In the genomic region with DNA sequence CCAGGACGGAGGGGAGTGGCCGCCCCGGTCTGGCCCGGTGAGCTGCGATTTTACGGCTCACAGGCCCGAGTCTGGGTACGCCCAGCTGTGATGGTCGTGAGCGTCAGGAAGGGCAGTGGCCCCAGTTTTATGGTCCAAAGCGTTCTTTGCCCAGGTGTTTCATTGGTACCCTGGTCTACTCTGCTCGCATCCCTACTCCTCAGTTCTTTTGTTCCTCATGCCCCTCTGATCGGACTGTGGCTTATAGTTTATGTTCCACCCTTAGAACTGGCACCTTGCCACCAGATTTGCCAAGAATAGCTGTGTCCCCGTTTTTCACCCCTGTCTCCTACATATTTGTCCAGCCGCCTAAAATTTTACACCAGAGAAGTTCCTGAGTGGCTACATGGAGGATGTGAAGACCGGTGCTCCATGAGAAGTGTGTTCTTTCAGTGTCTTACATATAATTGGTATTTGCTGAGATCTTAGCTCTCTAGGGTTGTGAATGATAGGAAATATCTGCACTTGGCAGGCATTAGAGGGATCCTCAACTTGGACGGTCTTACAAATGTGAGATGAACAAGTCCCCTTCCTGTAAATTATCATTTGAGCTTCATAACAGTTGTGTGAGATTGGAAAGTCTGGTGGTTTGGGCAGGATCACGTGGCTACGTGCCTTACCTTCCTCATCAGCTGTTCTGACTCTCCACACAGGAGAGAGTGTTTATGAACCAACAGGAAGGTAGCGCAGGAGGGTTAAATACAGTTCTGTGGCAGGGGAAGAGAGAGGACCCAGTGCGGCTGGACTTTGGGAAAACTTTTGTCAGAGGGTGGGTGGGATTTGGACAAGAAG, we compare ENCODE assay signal across 8 cellular contexts. TPM values are rescaled to one million over a fixed set of nuclear protein-coding genes. Genes with fewer than 3 reads are reported as not detected.
DNase-seq lines count a peak whose midpoint lies in the region; ATAC-seq, FAIRE-seq and TF ChIP-seq lines count a peak whose summit lies in the region.

No MANE protein-coding gene starts in this region.

- H3K27me3 ChIP-seq in CD4-positive, alpha-beta memory T cell (ENCODE audit: insufficient read depth, low read length) = no peaks in the 10 kb centered on the region
- no peaks in the 10 kb centered on the region for H3K27me3 ChIP-seq in suprapubic skin

- TF ChIP-seq EP300 in suprapubic skin (IDR thresholded peaks at IDR 0.05) = no peak

- CTCF ChIA-PET in CD4-positive, alpha-beta memory T cell (lab: Charles Lee; ENCODE audit: partially characterized antibody) = interaction anchor here (0.8 kb wide), 1 partner anchor 43 kb away, joined by 3 read pairs; no protein-coding TSS in a partner anchor

- TF ChIP-seq POLR2A in suprapubic skin (IDR thresholded peaks at IDR 0.05) = no peak

- no peaks in the 10 kb centered on the region for H3K36me3 ChIP-seq in CD4-positive, alpha-beta memory T cell (ENCODE audit: insufficient read depth, low read length)
- no peaks in the 10 kb centered on the region for H3K36me3 ChIP-seq in kidney (ENCODE audit: control insufficient read depth in 1 of 2, insufficient read depth in 2 of 2, low read length in 2 of 2)
- H3K36me3 ChIP-seq in suprapubic skin = no peaks in the 10 kb centered on the region

- peak overlapping the region; percentile 84 for H3K27ac ChIP-seq in CD4-positive, alpha-beta memory T cell (ENCODE audit: low read depth, low read length)
- H3K27ac ChIP-seq in adipose tissue (ENCODE audit: low read depth, low read length) (peak overlapping the region; percentile 92), kidney (ENCODE audit: low read depth in 2 of 2, low read length in 2 of 2) (peak overlapping the region; percentile 93 to 97), suprapubic skin (peak overlapping the region; percentile 89)

- H3K9ac ChIP-seq in kidney (ENCODE audit: low read length in 2 of 2) = peak overlapping the region; percentile 84 to 92

- no peak overlapping the region for H3K4me3 Mint-ChIP-seq in CD4-positive, alpha-beta memory T cell

- DNase-seq in CD4-positive, alpha-beta memory T cell = peak in 4 of 5 donors; percentile 15 to 26 (median 22)
- DNase-seq in kidney (no peak), suprapubic skin (ENCODE audit: low spot score in 2 of 2) (no peak), SIG-M5 (lab: John Stamatoyannopoulos, UW) (no peak), amniotic stem cell (lab: John Stamatoyannopoulos, UW) (no peak), AG08396 (ENCODE audit: low spot score) (no peak)

- no peaks in the 10 kb centered on the region for H3K9me3 Mint-ChIP-seq in CD4-positive, alpha-beta memory T cell

- H3K4me1 ChIP-seq in CD4-positive, alpha-beta memory T cell (ENCODE audit: insufficient read depth, low read length) = peaks cover 60% of the 10 kb centered on the region
- H3K4me1 ChIP-seq in kidney (ENCODE audit: control insufficient read depth in 1 of 2, insufficient read depth in 1 of 2, low read depth in 1 of 2, low read length in 2 of 2) (peaks cover 14 to 22% of the 10 kb centered on the region in 2 donors), suprapubic skin (peaks cover 60% of the 10 kb centered on the region)

- intact Hi-C loops in CD4-positive, alpha-beta memory T cell (cut with micrococcal nuclease) = loop anchor here (2.0 to 10.0 kb wide), 3 partner anchors 363 to 1658 kb away; a partner anchor contains a TSS
- intact Hi-C loops in kidney (cut with DNase I) = no loop called here

- TF ChIP-seq CTCF in kidney (IDR thresholded peaks at IDR 0.05; ENCODE audit: borderline replicate concordance, extremely low read depth, insufficient read depth) (no peak), suprapubic skin (IDR thresholded peaks at IDR 0.05) (no peak)

- H3K4me1 Mint-ChIP-seq in CD4-positive, alpha-beta memory T cell = peaks cover 24 to 38% (median 31%) of the 10 kb centered on the region in 4 donors

- peak overlapping the region; percentile 89 to 96 for H3K4me3 ChIP-seq in CD4-positive, alpha-beta memory T cell (ENCODE audit: low read length in 2 of 2)
- H3K4me3 ChIP-seq in kidney (ENCODE audit: low read length in 2 of 2) = peak overlapping the region; percentile 68 to 91
- H3K4me3 ChIP-seq in suprapubic skin = peak overlapping the region; percentile 62

- POLR2A ChIA-PET in CD4-positive, alpha-beta memory T cell (lab: Charles Lee; ENCODE audit: partially characterized antibody) = interaction anchor here (0.9 to 2.2 kb wide), 10 partner anchors 8 to 1660 kb away, joined by 3 to 11 read pairs (median 4); a partner anchor contains a TSS

- H3K27me3 Mint-ChIP-seq in CD4-positive, alpha-beta memory T cell = no peaks in the 10 kb centered on the region

- no peak overlapping the region for H3K27ac Mint-ChIP-seq in CD4-positive, alpha-beta memory T cell

- peaks cover 0 to 2% of the 10 kb centered on the region in 2 donors for H3K36me3 Mint-ChIP-seq in CD4-positive, alpha-beta memory T cell

- FAIRE-seq in kidney (lab: Jason Lieb, UNC) = no peak

- 9 to 14% (median 13%) methylated on average over 21 of the region's 21 CpGs for WGBS in adipose tissue, 3 donors
- 5% methylated on average over 21 of the region's 21 CpGs for WGBS in suprapubic skin

- no peaks in the 10 kb centered on the region for H3K9me3 ChIP-seq in CD4-positive, alpha-beta memory T cell (ENCODE audit: control insufficient read depth in 1 of 2, low read length in 2 of 2)
- H3K9me3 ChIP-seq in kidney (ENCODE audit: control insufficient read depth in 1 of 2, low read length in 2 of 2) (no peaks in the 10 kb centered on the region), suprapubic skin (no peaks in the 10 kb centered on the region)

- peak; percentile 64 for ATAC-seq in HG03521 (IDR thresholded peaks at IDR 0.05; ENCODE audit: unreplicated experiment)

RNA-seq across cellular contexts. Expression of a gene that starts 1.1 kb away (rescaled TPM):
- total RNA-seq in CD4-positive, alpha-beta memory T cell = 1 to 10 TPM; 7.6 to 8.3 TPM
- 1 to 10 TPM; 9.1 to 9.5 TPM for polyA plus RNA-seq in CD4-positive, alpha-beta memory T cell
- 10 to 100 TPM in 2 of 3 donors, 1 to 10 TPM in 1; 3.8 to 17.2 (median 10.1) TPM for polyA plus RNA-seq in adipose tissue
- 13.9 TPM for total RNA-seq in kidney
- 5.3 TPM for polyA plus RNA-seq in kidney (ENCODE audit: insufficient read depth, low read depth, low replicate concordance)
- 10 to 100 TPM in 3 of 4 donors, 1 to 10 TPM in 1; 8.9 to 42.7 (median 28.2) TPM for total RNA-seq in suprapubic skin

Comparison
In these comparisons a context has a peak if more than half of its experiments do, and no peak if none do; other contexts are left out.
1. DNase-seq: peak in CD4-positive, alpha-beta memory T cell (4 of 5); none in kidney (single experiment), suprapubic skin (0 of 2), SIG-M5 (single experiment), amniotic stem cell (single experiment) and AG08396 (single experiment).
2. Peak in every context shown above with its lines, with median percentiles within 50 percentile points of each other: H3K27ac ChIP-seq and H3K4me3 ChIP-seq.